ENCODE assay signal across 3 cellular contexts in the genomic region with DNA sequence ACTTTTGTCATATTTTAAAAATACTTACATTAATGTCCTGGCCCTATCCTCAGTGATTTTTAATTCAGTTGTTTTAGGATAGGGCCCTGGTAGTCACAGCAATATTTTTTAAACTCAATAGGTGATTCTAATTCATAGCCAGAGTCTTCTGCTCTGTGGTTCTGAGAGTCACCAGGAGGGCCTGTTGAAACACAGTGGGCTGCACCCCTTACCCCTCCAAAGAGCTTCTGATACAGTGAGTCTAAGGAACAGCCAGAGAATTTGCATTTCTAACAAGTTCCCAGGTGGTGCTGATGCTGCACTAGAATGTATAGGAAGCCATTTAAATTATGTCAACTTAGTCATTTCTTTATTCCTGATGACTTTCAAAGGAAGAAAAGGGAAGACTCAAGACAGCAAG.
"Had no signal": no experiment of that assay in that cellular context is flagged by ENCODE, and none has a peak within 500 bp of the region (broad histone marks: within the 10 kb centered on the region; RNA-seq: fewer than 3 reads in every experiment).

No MANE protein-coding gene starts in this region.

- DNase-seq: GDM1, GF-D8 had no signal

- ATAC-seq: GM12878 had no signal

- H3K4me3 ChIP-seq: GM12878 had no signal
